ENCODE assay signal across 2 cellular contexts in the genomic region with DNA sequence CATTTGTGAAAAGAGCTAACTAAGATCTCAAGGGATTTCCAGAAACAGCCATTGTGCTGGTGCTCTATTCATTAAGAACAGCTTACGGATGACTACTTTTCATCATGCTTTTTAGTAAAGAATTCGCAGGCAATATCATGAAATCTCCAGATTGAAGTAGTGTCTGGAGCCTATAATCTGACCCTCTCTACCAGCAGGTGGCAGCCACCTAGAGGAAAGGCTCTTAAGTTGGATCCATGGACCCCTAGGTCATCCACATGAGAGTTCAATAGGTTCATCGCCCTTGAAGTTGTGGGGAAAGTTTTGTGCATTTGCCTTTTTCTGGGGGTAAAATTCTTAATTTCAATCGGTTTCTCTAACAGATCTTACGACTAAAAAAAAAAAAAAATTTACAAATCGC.
TF ChIP-seq lines count a peak whose summit lies in the region.

No MANE protein-coding gene starts in this region.

TF ChIP-seq in SK-N-SH, 30 proteins besides CTCF, POLR2A, EP300 and RAD21 (continued from another document):
- TF ChIP-seq PBX3 (IDR thresholded peaks at IDR 0.05) = no peak
- no peak for TF ChIP-seq POLR2AphosphoS5 (IDR thresholded peaks at IDR 0.05; ENCODE audit: low read depth, low read length)
- TF ChIP-seq USF2 (IDR thresholded peaks at IDR 0.05; ENCODE audit: borderline replicate concordance, low read depth, low read length) = no peak
- no peak for TF ChIP-seq RXRA (IDR thresholded peaks at IDR 0.05; ENCODE audit: borderline replicate concordance, low read depth)
- TF ChIP-seq SMC3 (IDR thresholded peaks at IDR 0.05; ENCODE audit: low read depth, low read length) = no peak
- no peak for TF ChIP-seq GABPA (IDR thresholded peaks at IDR 0.05; ENCODE audit: low read depth)
- TF ChIP-seq USF1 (IDR thresholded peaks at IDR 0.05; ENCODE audit: borderline replicate concordance, low read depth) = no peak
- no peak for TF ChIP-seq MEF2A (IDR thresholded peaks at IDR 0.05; ENCODE audit: borderline replicate concordance, low read depth)

TF ChIP-seq in SK-N-SH treated with all-trans-retinoic acid at 6 μM for 48 hours, 23 proteins besides CTCF, POLR2A, EP300 and RAD21 (continued from another document):
- TF ChIP-seq PATZ1 (CRISPR knock-in tag; IDR thresholded peaks at IDR 0.05; ENCODE audit: borderline replicate concordance) (no peak), ZC3H10 (CRISPR knock-in tag; IDR thresholded peaks at IDR 0.05) (no peak), SNAI2 (CRISPR knock-in tag; IDR thresholded peaks at IDR 0.05) (no peak), ZNF565 (CRISPR knock-in tag; conservative IDR thresholded peaks at IDR 0.05; ENCODE audit: low read depth) (no peak), TOX (CRISPR knock-in tag; IDR thresholded peaks at IDR 0.05; ENCODE audit: borderline replicate concordance) (no peak), ARNTL (CRISPR knock-in tag; IDR thresholded peaks at IDR 0.05; ENCODE audit: borderline replicate concordance, low read depth) (no peak), TSHZ2 (CRISPR knock-in tag; IDR thresholded peaks at IDR 0.05) (no peak)
- TF ChIP-seq, protein P1, sequence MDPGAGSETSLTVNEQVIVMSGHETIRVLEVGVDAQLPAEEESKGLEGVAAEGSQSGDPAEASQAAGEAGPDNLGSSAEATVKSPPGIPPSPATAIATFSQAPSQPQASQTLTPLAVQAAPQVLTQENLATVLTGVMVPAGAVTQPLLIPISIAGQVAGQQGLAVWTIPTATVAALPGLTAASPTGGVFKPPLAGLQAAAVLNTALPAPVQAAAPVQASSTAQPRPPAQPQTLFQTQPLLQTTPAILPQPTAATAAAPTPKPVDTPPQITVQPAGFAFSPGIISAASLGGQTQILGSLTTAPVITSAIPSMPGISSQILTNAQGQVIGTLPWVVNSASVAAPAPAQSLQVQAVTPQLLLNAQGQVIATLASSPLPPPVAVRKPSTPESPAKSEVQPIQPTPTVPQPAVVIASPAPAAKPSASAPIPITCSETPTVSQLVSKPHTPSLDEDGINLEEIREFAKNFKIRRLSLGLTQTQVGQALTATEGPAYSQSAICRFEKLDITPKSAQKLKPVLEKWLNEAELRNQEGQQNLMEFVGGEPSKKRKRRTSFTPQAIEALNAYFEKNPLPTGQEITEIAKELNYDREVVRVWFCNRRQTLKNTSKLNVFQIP (CRISPR knock-in tag; IDR thresholded peaks at IDR 0.05; ENCODE audit: borderline replicate concordance, low read depth) = no peak
- TF ChIP-seq, protein P2, sequence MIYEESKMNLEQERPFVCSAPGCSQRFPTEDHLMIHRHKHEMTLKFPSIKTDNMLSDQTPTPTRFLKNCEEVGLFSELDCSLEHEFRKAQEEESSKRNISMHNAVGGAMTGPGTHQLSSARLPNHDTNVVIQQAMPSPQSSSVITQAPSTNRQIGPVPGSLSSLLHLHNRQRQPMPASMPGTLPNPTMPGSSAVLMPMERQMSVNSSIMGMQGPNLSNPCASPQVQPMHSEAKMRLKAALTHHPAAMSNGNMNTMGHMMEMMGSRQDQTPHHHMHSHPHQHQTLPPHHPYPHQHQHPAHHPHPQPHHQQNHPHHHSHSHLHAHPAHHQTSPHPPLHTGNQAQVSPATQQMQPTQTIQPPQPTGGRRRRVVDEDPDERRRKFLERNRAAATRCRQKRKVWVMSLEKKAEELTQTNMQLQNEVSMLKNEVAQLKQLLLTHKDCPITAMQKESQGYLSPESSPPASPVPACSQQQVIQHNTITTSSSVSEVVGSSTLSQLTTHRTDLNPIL (CRISPR knock-in tag; IDR thresholded peaks at IDR 0.05; ENCODE audit: low read depth) = no peak
TF ChIP-seq in SK-N-SH treated with all-trans-retinoic acid at 6 μM for 48 hours: peak in this region for 0.
